Comparison of ENCODE assay signal across 20 cellular contexts in genomic region chr5:84870369-84870768, GRCh38.
"Had no signal": no experiment of that assay in that cellular context is flagged by ENCODE, and none has a peak within 500 bp of the region (broad histone marks: within the 10 kb centered on the region; RNA-seq: fewer than 3 reads in every experiment).

No MANE protein-coding gene starts in this region.

- H3K4me3 ChIP-seq: esophagus squamous epithelium, left lung, lower lobe of right lung, suprapubic skin, tibial artery had no signal

- H3K9me3 ChIP-seq: esophagus squamous epithelium, left lung, lower lobe of right lung, suprapubic skin, tibial artery had no signal

- H3K27me3 ChIP-seq: esophagus squamous epithelium, left lung, suprapubic skin, tibial artery had no signal

- H3K27ac ChIP-seq: epithelial cell of prostate, esophagus squamous epithelium, left lung, lower lobe of right lung, suprapubic skin, tibial artery had no signal

- DNase-seq: activated CD4-positive, alpha-beta T cell treated with anti-CD3 and anti-CD28 coated beads for 4 hours; activated CD4-positive, alpha-beta T cell treated with anti-CD3 and anti-CD28 coated beads, Interleukin-2, amount 50 U/mL, for 4 hours; activated effector memory CD4-positive, alpha-beta T cell treated with Interleukin-2 at 50 U/mL for 16 hours; activated naive CD4-positive, alpha-beta T cell treated with Interleukin-2 at 50 U/mL for 16 hours; activated T-cell treated with anti-CD3 and anti-CD28 coated beads for 4 hours; anterior cingulate cortex; dermis blood vessel endothelial cell; effector CD8-positive, alpha-beta T cell; esophagus squamous epithelium; foreskin melanocyte; left lung; lower lobe of right lung; mesendoderm; right cardiac atrium; stimulated activated naive CD4-positive, alpha-beta T cell; T-helper 17 cell; T1000; tibial artery had no signal

- H3K36me3 ChIP-seq: esophagus squamous epithelium, left lung, lower lobe of right lung, suprapubic skin, tibial artery had no signal
